Comparison of ENCODE assay signal across 1 cellular context in the genomic region with DNA sequence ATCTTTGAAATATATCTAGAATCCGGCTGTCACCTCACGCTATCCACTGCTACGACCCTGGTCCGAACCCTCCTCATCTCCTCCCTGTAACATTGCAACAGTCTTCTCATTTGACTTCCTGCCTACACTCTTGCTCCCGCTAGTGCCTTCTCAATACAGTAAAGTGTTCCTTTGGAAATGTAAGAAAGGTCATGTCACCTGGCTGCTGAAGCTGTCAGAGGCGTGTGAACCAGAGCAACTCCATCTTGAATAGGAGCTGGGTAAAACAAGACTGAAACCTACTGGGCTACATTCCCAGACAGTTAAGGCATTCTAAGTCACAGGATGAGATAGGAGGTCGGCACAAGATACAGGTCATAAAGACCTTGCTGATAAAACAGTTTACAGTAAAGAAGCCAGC. TPM values are rescaled to one million over a fixed set of nuclear protein-coding genes. Genes with fewer than 3 reads are reported as not detected.
"Had no signal": no experiment of that assay in that cellular context is flagged by ENCODE, and none has a peak within 500 bp of the region (broad histone marks: within the 10 kb centered on the region; RNA-seq: fewer than 3 reads in every experiment).

No MANE protein-coding gene starts in this region.

RNA-seq across cellular contexts. Expression of gene DOK5, which starts 4.5 kb away (rescaled TPM):
- total RNA-seq: foreskin keratinocyte had no signal
- polyA plus RNA-seq: foreskin keratinocyte had no signal
